In genomic region chr4:66294626-66295025, GRCh38 we compare ENCODE assay signal across 24 cellular contexts.
DNase-seq lines count a peak whose midpoint lies in the region; ATAC-seq and TF ChIP-seq lines count a peak whose summit lies in the region.
"Had no signal": no experiment of that assay in that cellular context is flagged by ENCODE, and none has a peak within 500 bp of the region (broad histone marks: within the 10 kb centered on the region; RNA-seq: fewer than 3 reads in every experiment).

No MANE protein-coding gene starts in this region.

- DNase-seq in EH (ENCODE audit: low read depth), result peak; percentile 63
- peak; percentile 14 for DNase-seq in LHCN-M2 (ENCODE audit: low read depth)
- DNase-seq in astrocyte of the cerebellum (ENCODE audit: low read depth), result peak; percentile 51
- DNase-seq in kidney epithelial cell (ENCODE audit: low read depth), result peak; percentile 23
- no peak for DNase-seq in psoas muscle
- DNase-seq in caudate nucleus (lab: John Stamatoyannopoulos, UW), result no peak
- no peak for DNase-seq in NCI-H446 treated with DMSO at 0.1 percent for 48 hours (lab: John Stamatoyannopoulos, UW)
- DNase-seq: activated CD4-positive, alpha-beta T cell treated with anti-CD3 and anti-CD28 coated beads, Interleukin-2, amount 50 U/mL, for 1 hour; HCEC 1CT; heart left ventricle; left lung; midbrain; NCI-H1694 treated with DMSO at 0.1 percent for 48 hours; NCI-H2227 treated with DMSO at 0.1 percent for 48 hours; NK-92 treated with Interleukin-12 subunit alpha and Interleukin-12 subunit beta, amount 100 ng/mL, for 24 hours; stimulated activated CD8-positive, alpha-beta memory T cell treated with anti-CD3 and anti-CD28 coated beads, Interleukin-4, amount 100 ng/mL, for 48 hours; T-helper 2 cell; upper lobe of right lung had no signal

- H3K27ac ChIP-seq in psoas muscle (no peak overlapping the region), caudate nucleus (ENCODE audit: low read depth, low read length) (no peak overlapping the region)
- H3K27ac ChIP-seq: BLaER1 treated with 17β-estradiol and CSF1 and Interleukin-3, amounts not matched to agents 10 nM and 100 nM; coronary artery; heart left ventricle; left lung; SK-N-MC; upper lobe of right lung; VCaP had no signal

- ATAC-seq in psoas muscle (no peak), HG02870 (IDR thresholded peaks at IDR 0.05; ENCODE audit: unreplicated experiment) (no peak)
- ATAC-seq: heart left ventricle, left lung, sciatic nerve, upper lobe of right lung had no signal

- in situ Hi-C loops in astrocyte of the cerebellum (cut with HindIII; ENCODE audit: low sequenced_read_pairs), result no loop called here

- H3K36me3 ChIP-seq in kidney epithelial cell (ENCODE audit: control insufficient read depth, insufficient read depth, low read length), result no peaks in the 10 kb centered on the region
- no peaks in the 10 kb centered on the region for H3K36me3 ChIP-seq in psoas muscle (ENCODE audit: insufficient read depth in 1 of 2, low read depth in 1 of 2)
- H3K36me3 ChIP-seq: BLaER1 treated with 17β-estradiol and CSF1 and Interleukin-3, amounts not matched to agents 10 nM and 100 nM; heart left ventricle; left lung; upper lobe of right lung had no signal

- no peaks in the 10 kb centered on the region for H3K27me3 ChIP-seq in kidney epithelial cell (ENCODE audit: control insufficient read depth, insufficient read depth, low read length)
- H3K27me3 ChIP-seq in psoas muscle (ENCODE audit: insufficient read depth in 3 of 3, low read length in 2 of 3), result no peaks in the 10 kb centered on the region
- H3K27me3 ChIP-seq: BLaER1 treated with 17β-estradiol and CSF1 and Interleukin-3, amounts not matched to agents 10 nM and 100 nM; heart left ventricle; left lung; upper lobe of right lung had no signal

- TF ChIP-seq CTCF in astrocyte of the cerebellum (IDR thresholded peaks at IDR 0.05; ENCODE audit: low read depth, low read length, missing control alignments) (no peak), kidney epithelial cell (IDR thresholded peaks at IDR 0.05; ENCODE audit: insufficient read depth, low read length, poor library complexity, severe bottlenecking) (no peak), psoas muscle (IDR thresholded peaks at IDR 0.05) (no peak)

- no peak overlapping the region for H3K4me3 ChIP-seq in astrocyte of the cerebellum (ENCODE audit: low read depth, low read length)
- H3K4me3 ChIP-seq in kidney epithelial cell (ENCODE audit: low read depth, low read length), result no peak overlapping the region
- no peak overlapping the region for H3K4me3 ChIP-seq in psoas muscle
- H3K4me3 ChIP-seq: BLaER1 treated with 17β-estradiol and CSF1 and Interleukin-3, amounts not matched to agents 10 nM and 100 nM; coronary artery; heart left ventricle; left lung; SK-N-MC; upper lobe of right lung had no signal

- intact Hi-C loops in psoas muscle (cut with DNase I), result no loop called here

- WGBS in psoas muscle, 3 donors, result 91 to 92% (median 92%) methylated on average over 5 of the region's 5 CpGs

- H3K9me3 ChIP-seq in psoas muscle, result no peaks in the 10 kb centered on the region
- H3K9me3 ChIP-seq: BLaER1 treated with 17β-estradiol and CSF1 and Interleukin-3, amounts not matched to agents 10 nM and 100 nM; upper lobe of right lung had no signal

- no peaks in the 10 kb centered on the region for H3K4me1 ChIP-seq in psoas muscle
- H3K4me1 ChIP-seq: BLaER1 treated with 17β-estradiol and CSF1 and Interleukin-3, amounts not matched to agents 10 nM and 100 nM; heart left ventricle; left lung; upper lobe of right lung had no signal

Comparison
In these comparisons a context has a peak if more than half of its experiments do, and no peak if none do; other contexts are left out.
1. DNase-seq: peak in EH (single experiment), LHCN-M2 (single experiment), astrocyte of the cerebellum (single experiment) and kidney epithelial cell (single experiment); none in psoas muscle (0 of 2), caudate nucleus (0 of 61) and NCI-H446 treated with DMSO at 0.1 percent for 48 hours (single experiment).